In genomic region chr12:89544730-89545184, GRCh38 we compare ENCODE assay signal across 8 cellular contexts. TPM values are rescaled to one million over a fixed set of nuclear protein-coding genes. Genes with fewer than 3 reads are reported as not detected.
DNase-seq lines count a peak whose midpoint lies in the region; ATAC-seq, FAIRE-seq and TF ChIP-seq lines count a peak whose summit lies in the region.

No MANE protein-coding gene starts in this region.

- H4K20me1 ChIP-seq in endothelial cell of umbilical vein (replicated peaks; ENCODE audit: control insufficient read depth, extremely low read depth, insufficient read depth, low read length) = no peaks in the 10 kb centered on the region

- no peaks in the 10 kb centered on the region for H3K36me3 Mint-ChIP-seq in osteocyte (ENCODE audit: unreplicated experiment)
- no peaks in the 10 kb centered on the region for H3K36me3 Mint-ChIP-seq in activated CD8-positive, alpha-beta memory T cell treated with anti-CD3 and anti-CD28 coated beads, Interleukin-2, amount 10 ng/mL, durations not matched to agents 7 days and 5 days
- H3K36me3 Mint-ChIP-seq in activated T-helper 1 cell treated with anti-CD3 and anti-CD28 coated beads, Interleukin-12 subunit alpha, Interleukin-12 subunit beta, Interleukin-2, Interleukin-4 antibody, amounts not matched to agents 30 ng/mL and 10 ng/mL and 1 ng/mL, durations not matched to agents 14 hours and 24 hours and 36 hours (ENCODE audit: low read depth) = no peaks in the 10 kb centered on the region

- H3K4me1 ChIP-seq in endothelial cell of umbilical vein (ENCODE audit: control insufficient read depth, extremely low read depth, insufficient read depth, low read length) = peaks cover 20% of the 10 kb centered on the region

- H3K4me2 ChIP-seq in endothelial cell of umbilical vein (ENCODE audit: insufficient read depth, low read length) = no peak overlapping the region

- peak; percentile 98 for FAIRE-seq in endothelial cell of umbilical vein (lab: Jason Lieb, UNC)
- no peak for FAIRE-seq in GM12892 (lab: Jason Lieb, UNC)

- H3K27ac Mint-ChIP-seq in osteocyte (ENCODE audit: unreplicated experiment) = peak overlapping the region; percentile 60
- H3K27ac Mint-ChIP-seq in activated CD8-positive, alpha-beta memory T cell treated with anti-CD3 and anti-CD28 coated beads, Interleukin-2, amount 10 ng/mL, durations not matched to agents 7 days and 5 days = no peak overlapping the region
- H3K27ac Mint-ChIP-seq in activated T-helper 1 cell treated with anti-CD3 and anti-CD28 coated beads, Interleukin-12 subunit alpha, Interleukin-12 subunit beta, Interleukin-2, Interleukin-4 antibody, amounts not matched to agents 30 ng/mL and 10 ng/mL and 1 ng/mL, durations not matched to agents 14 hours and 24 hours and 36 hours = no peak overlapping the region

- TF ChIP-seq POLR2A in endothelial cell of umbilical vein (IDR thresholded peaks at IDR 0.05; ENCODE audit: low read depth, low read length) (no peak), GM12892 (IDR thresholded peaks at IDR 0.05; ENCODE audit: low read depth, low read length) (no peak)

- H3K9me3 Mint-ChIP-seq in osteocyte (ENCODE audit: unreplicated experiment) = no peaks in the 10 kb centered on the region
- no peaks in the 10 kb centered on the region for H3K9me3 Mint-ChIP-seq in activated CD8-positive, alpha-beta memory T cell treated with anti-CD3 and anti-CD28 coated beads, Interleukin-2, amount 10 ng/mL, durations not matched to agents 7 days and 5 days (ENCODE audit: low read depth)
- H3K9me3 Mint-ChIP-seq in activated T-helper 1 cell treated with anti-CD3 and anti-CD28 coated beads, Interleukin-12 subunit alpha, Interleukin-12 subunit beta, Interleukin-2, Interleukin-4 antibody, amounts not matched to agents 30 ng/mL and 10 ng/mL and 1 ng/mL, durations not matched to agents 14 hours and 24 hours and 36 hours = no peaks in the 10 kb centered on the region

- no peak overlapping the region for H3K4me3 ChIP-seq in endothelial cell of umbilical vein (replicated peaks in 1 of 3; ENCODE audit: insufficient read depth in 1 of 3, low read depth in 1 of 3, low read length in 3 of 3)

- BruUV-seq in endothelial cell of umbilical vein (replicated peaks; lab: Mats Ljungman, UMichigan) = no TSS peak

- TF ChIP-seq CTCF in endothelial cell of umbilical vein (IDR thresholded peaks at IDR 0.05; ENCODE audit: extremely low read depth in 1 of 2, insufficient read depth in 1 of 2, low read depth in 1 of 2, low read length in 2 of 2) (no peak), osteocyte (IDR thresholded peaks at IDR 0.05) (no peak)

- H3K9me3 ChIP-seq in endothelial cell of umbilical vein (replicated peaks; ENCODE audit: control insufficient read depth, insufficient read depth, low read length) = no peaks in the 10 kb centered on the region

- in situ Hi-C loops in G401 (cut with HindIII; ENCODE audit: low sequenced_read_pairs) = no loop called here

- no peaks in the 10 kb centered on the region for H3K9me1 ChIP-seq in endothelial cell of umbilical vein (replicated peaks; ENCODE audit: control insufficient read depth, extremely low read depth, insufficient read depth, low read length)

- dilution Hi-C loops in endothelial cell of umbilical vein (cut with MboI; ENCODE audit: extremely low pct_ligation_motif_present, low sequenced_read_pairs) = no loop called here

- no peak overlapping the region for H3K4me3 Mint-ChIP-seq in osteocyte (ENCODE audit: unreplicated experiment)
- H3K4me3 Mint-ChIP-seq in activated CD8-positive, alpha-beta memory T cell treated with anti-CD3 and anti-CD28 coated beads, Interleukin-2, amount 10 ng/mL, durations not matched to agents 7 days and 5 days = no peak overlapping the region
- H3K4me3 Mint-ChIP-seq in activated T-helper 1 cell treated with anti-CD3 and anti-CD28 coated beads, Interleukin-12 subunit alpha, Interleukin-12 subunit beta, Interleukin-2, Interleukin-4 antibody, amounts not matched to agents 30 ng/mL and 10 ng/mL and 1 ng/mL, durations not matched to agents 14 hours and 24 hours and 36 hours = no peak overlapping the region

- intact Hi-C loops in endothelial cell of umbilical vein (cut with micrococcal nuclease) = loop anchor here (5.0 to 10.0 kb wide), 5 partner anchors 318 to 1153 kb away; no protein-coding TSS in a partner anchor
- intact Hi-C loops in activated T-helper 1 cell treated with anti-CD3 and anti-CD28 coated beads, Interleukin-12 subunit alpha, Interleukin-12 subunit beta, Interleukin-2, Interleukin-4 antibody, amounts not matched to agents 30 ng/mL and 10 ng/mL and 1 ng/mL, durations not matched to agents 14 hours and 24 hours and 36 hours (cut with micrococcal nuclease) = loop anchor here (5.0 to 10.0 kb wide), 4 partner anchors 318 to 710 kb away; no protein-coding TSS in a partner anchor

- H3K27me3 ChIP-seq in endothelial cell of umbilical vein (ENCODE audit: control insufficient read depth in 2 of 2, insufficient read depth in 2 of 2, low read length in 2 of 2) = no peaks in the 10 kb centered on the region

- no peaks in the 10 kb centered on the region for H3K36me3 ChIP-seq in endothelial cell of umbilical vein (ENCODE audit: control insufficient read depth in 2 of 2, extremely low read depth in 1 of 2, insufficient read depth in 2 of 2, low read length in 2 of 2)

- H3K27ac ChIP-seq in endothelial cell of umbilical vein (ENCODE audit: insufficient read depth, low read depth, low read length) = no peak overlapping the region

- CTCF ChIA-PET in endothelial cell of umbilical vein (lab: Charles Lee) = interaction anchor here (0.7 to 3.2 kb wide), 21 partner anchors 8 to 1415 kb away, joined by 3 to 55 read pairs (median 5); partner anchors contain the start of gene ATP2B1
- CTCF ChIA-PET in activated CD8-positive, alpha-beta memory T cell treated with anti-CD3 and anti-CD28 coated beads, Interleukin-2, amount 10 ng/mL, durations not matched to agents 7 days and 5 days (lab: Charles Lee) = interaction anchor here (0.8 to 2.8 kb wide), 5 partner anchors 17 to 559 kb away, joined by 3 to 14 read pairs (median 6); partner anchors contain the start of gene ATP2B1

- H3K4me1 Mint-ChIP-seq in osteocyte (ENCODE audit: unreplicated experiment) = peaks cover 28% of the 10 kb centered on the region
- H3K4me1 Mint-ChIP-seq in activated CD8-positive, alpha-beta memory T cell treated with anti-CD3 and anti-CD28 coated beads, Interleukin-2, amount 10 ng/mL, durations not matched to agents 7 days and 5 days = peaks cover 7% of the 10 kb centered on the region
- peaks cover 10% of the 10 kb centered on the region for H3K4me1 Mint-ChIP-seq in activated T-helper 1 cell treated with anti-CD3 and anti-CD28 coated beads, Interleukin-12 subunit alpha, Interleukin-12 subunit beta, Interleukin-2, Interleukin-4 antibody, amounts not matched to agents 30 ng/mL and 10 ng/mL and 1 ng/mL, durations not matched to agents 14 hours and 24 hours and 36 hours (ENCODE audit: low read depth)

- no peak overlapping the region for H3K9ac ChIP-seq in endothelial cell of umbilical vein (replicated peaks; ENCODE audit: extremely low read depth, insufficient read depth, low read length)

- POLR2A ChIA-PET in endothelial cell of umbilical vein (lab: Charles Lee) = no interaction called here

- DNase-seq in G401 (ENCODE audit: low spot score) = peak; percentile 93
- peak; percentile 65 for DNase-seq in NCI-H345 (lab: John Stamatoyannopoulos, UW)
- peak; percentile 84 for DNase-seq in endothelial cell of umbilical vein (ENCODE audit: low read depth, low spot score)
- DNase-seq in osteocyte (ENCODE audit: extremely low spot score, unreplicated experiment) = no peak
- DNase-seq in activated naive CD4-positive, alpha-beta T cell (lab: John Stamatoyannopoulos, UW) = no peak
- no peak for DNase-seq in activated CD8-positive, alpha-beta memory T cell treated with anti-CD3 and anti-CD28 coated beads, Interleukin-2, amount 10 ng/mL, durations not matched to agents 7 days and 5 days
- DNase-seq in activated T-helper 1 cell treated with anti-CD3 and anti-CD28 coated beads, Interleukin-12 subunit alpha, Interleukin-12 subunit beta, Interleukin-2, Interleukin-4 antibody, amounts not matched to agents 30 ng/mL and 10 ng/mL and 1 ng/mL, durations not matched to agents 14 hours and 24 hours and 36 hours (ENCODE audit: low spot score) = no peak
- DNase-seq in GM12892 (ENCODE audit: insufficient read length) = no peak

- H2AFZ ChIP-seq in endothelial cell of umbilical vein (ENCODE audit: low read depth, low read length) = no peak overlapping the region

- no peaks in the 10 kb centered on the region for H3K79me2 ChIP-seq in endothelial cell of umbilical vein (ENCODE audit: control insufficient read depth, insufficient read depth, low read length)

- no peaks in the 10 kb centered on the region for H3K27me3 Mint-ChIP-seq in osteocyte (ENCODE audit: unreplicated experiment)
- no peaks in the 10 kb centered on the region for H3K27me3 Mint-ChIP-seq in activated CD8-positive, alpha-beta memory T cell treated with anti-CD3 and anti-CD28 coated beads, Interleukin-2, amount 10 ng/mL, durations not matched to agents 7 days and 5 days
- H3K27me3 Mint-ChIP-seq in activated T-helper 1 cell treated with anti-CD3 and anti-CD28 coated beads, Interleukin-12 subunit alpha, Interleukin-12 subunit beta, Interleukin-2, Interleukin-4 antibody, amounts not matched to agents 30 ng/mL and 10 ng/mL and 1 ng/mL, durations not matched to agents 14 hours and 24 hours and 36 hours (ENCODE audit: insufficient read depth) = no peaks in the 10 kb centered on the region

- no peak for ATAC-seq in activated CD8-positive, alpha-beta memory T cell treated with anti-CD3 and anti-CD28 coated beads, Interleukin-2, amount 10 ng/mL, durations not matched to agents 7 days and 5 days

RNA-seq across cellular contexts. Expression of gene POC1B, which starts 18.9 kb away (rescaled TPM):
- total RNA-seq in G401 (2014; rRNA removed; shearing (Covaris generic)) = 58.7 and 72.0 TPM in 2 replicates
- total RNA-seq in endothelial cell of umbilical vein = 18.2 and 22.9 TPM in 2 replicates
- polyA plus RNA-seq in endothelial cell of umbilical vein = 6.5 and 7.1 TPM in 2 replicates
- polyA plus RNA-seq in endothelial cell of umbilical vein (2011; cell fraction: cytosol; rRNA removed) = 9.4 and 10.4 TPM in 2 replicates
- 14.8 and 15.6 TPM in 2 replicates for polyA plus RNA-seq in endothelial cell of umbilical vein (2011; cell fraction: nucleus; rRNA removed)
- polyA plus RNA-seq in endothelial cell of umbilical vein (2012) = 14.4 and 16.9 TPM in 2 replicates
- 19.0 and 22.4 TPM in 2 replicates for polyA minus RNA-seq in endothelial cell of umbilical vein
- polyA minus RNA-seq in endothelial cell of umbilical vein (2011; cell fraction: cytosol; rRNA and poly(A)+ RNA removed) = 6.8 TPM
- 34.2 and 44.5 TPM in 2 replicates for polyA minus RNA-seq in endothelial cell of umbilical vein (2011; cell fraction: nucleus; rRNA and poly(A)+ RNA removed)
- total RNA-seq in osteocyte = 9.9 and 10.2 TPM in 2 replicates
- total RNA-seq in activated CD8-positive, alpha-beta memory T cell treated with anti-CD3 and anti-CD28 coated beads, Interleukin-2, amount 10 ng/mL, durations not matched to agents 7 days and 5 days = 10 to 100 TPM; 52.2 to 58.8 TPM
- total RNA-seq in activated T-helper 1 cell treated with anti-CD3 and anti-CD28 coated beads, Interleukin-12 subunit alpha, Interleukin-12 subunit beta, Interleukin-2, Interleukin-4 antibody, amounts not matched to agents 30 ng/mL and 10 ng/mL and 1 ng/mL, durations not matched to agents 14 hours and 24 hours and 36 hours = 22.0 and 22.6 TPM in 2 replicates
- 11.5 TPM for polyA plus RNA-seq in GM12892 (2012; ENCODE audit: missing spikeins)

RNA-seq across cellular contexts. Expression of gene GALNT4, which starts 20.2 kb away (rescaled TPM):
- total RNA-seq in G401 (2014; rRNA removed; shearing (Covaris generic)) = 18.1 and 23.3 TPM in 2 replicates
- total RNA-seq in endothelial cell of umbilical vein = 9.8 and 10.9 TPM in 2 replicates
- polyA plus RNA-seq in endothelial cell of umbilical vein = 1.3 and 2.0 TPM in 2 replicates
- polyA plus RNA-seq in endothelial cell of umbilical vein (2011; cell fraction: cytosol; rRNA removed) = 1.8 and 2.3 TPM in 2 replicates
- 2.0 and 3.5 TPM in 2 replicates for polyA plus RNA-seq in endothelial cell of umbilical vein (2011; cell fraction: nucleus; rRNA removed)
- polyA plus RNA-seq in endothelial cell of umbilical vein (2012) = 5.9 and 9.0 TPM in 2 replicates
- polyA minus RNA-seq in endothelial cell of umbilical vein = 3.4 and 4.5 TPM in 2 replicates
- polyA minus RNA-seq in endothelial cell of umbilical vein (2011; cell fraction: cytosol; rRNA and poly(A)+ RNA removed) = not detected
- polyA minus RNA-seq in endothelial cell of umbilical vein (2011; cell fraction: nucleus; rRNA and poly(A)+ RNA removed) = 4.8 TPM in 2 replicates
- total RNA-seq in osteocyte = 3.8 and 4.5 TPM in 2 replicates
- 10 to 100 TPM; 16.5 to 17.5 TPM for total RNA-seq in activated CD8-positive, alpha-beta memory T cell treated with anti-CD3 and anti-CD28 coated beads, Interleukin-2, amount 10 ng/mL, durations not matched to agents 7 days and 5 days
- total RNA-seq in activated T-helper 1 cell treated with anti-CD3 and anti-CD28 coated beads, Interleukin-12 subunit alpha, Interleukin-12 subunit beta, Interleukin-2, Interleukin-4 antibody, amounts not matched to agents 30 ng/mL and 10 ng/mL and 1 ng/mL, durations not matched to agents 14 hours and 24 hours and 36 hours = 8.7 TPM in 2 replicates
- polyA plus RNA-seq in GM12892 (2012; ENCODE audit: missing spikeins) = 2.3 TPM

Comparison
In these comparisons a context has a peak if more than half of its experiments do, and no peak if none do; other contexts are left out.
1. DNase-seq: peak in G401 (single experiment), NCI-H345 (single experiment) and endothelial cell of umbilical vein (single experiment); none in osteocyte (single experiment), activated naive CD4-positive, alpha-beta T cell (0 of 4), activated CD8-positive, alpha-beta memory T cell treated with anti-CD3 and anti-CD28 coated beads, Interleukin-2, amount 10 ng/mL, durations not matched to agents 7 days and 5 days (single experiment), activated T-helper 1 cell treated with anti-CD3 and anti-CD28 coated beads, Interleukin-12 subunit alpha, Interleukin-12 subunit beta, Interleukin-2, Interleukin-4 antibody, amounts not matched to agents 30 ng/mL and 10 ng/mL and 1 ng/mL, durations not matched to agents 14 hours and 24 hours and 36 hours (single experiment) and GM12892 (single experiment).